Comparison of ENCODE assay signal across 11 cellular contexts in the genomic region with DNA sequence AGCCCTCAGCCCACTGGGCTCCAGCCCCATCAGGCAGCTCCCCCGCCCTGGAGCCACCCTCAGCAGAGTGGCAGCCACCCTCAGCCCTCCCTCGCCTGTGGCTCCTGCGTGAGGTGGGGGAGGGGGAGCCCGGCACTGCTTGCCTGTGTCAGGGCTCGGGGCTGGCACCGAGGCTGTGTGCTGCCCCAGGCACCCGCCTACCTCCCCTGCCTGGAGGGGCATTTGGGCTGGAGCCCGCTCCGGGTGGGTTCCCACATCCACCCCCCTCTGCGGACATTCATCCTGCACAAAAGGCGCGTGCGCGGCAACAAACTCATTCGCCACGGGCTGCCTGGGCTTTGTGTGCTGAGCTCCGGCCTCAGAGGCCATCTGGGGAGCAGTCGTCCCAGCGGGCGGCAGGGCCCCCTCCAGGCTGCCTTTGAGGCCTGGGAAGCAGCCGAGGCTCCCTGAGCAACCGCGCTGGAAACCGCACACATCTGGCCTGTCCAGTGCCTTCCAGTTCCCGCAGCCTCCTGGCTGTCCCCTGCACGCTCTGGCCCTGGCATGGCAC. TPM values are rescaled to one million over a fixed set of nuclear protein-coding genes. Genes with fewer than 3 reads are reported as not detected.
DNase-seq lines count a peak whose midpoint lies in the region; ATAC-seq and TF ChIP-seq lines count a peak whose summit lies in the region.
"Had no signal": no experiment of that assay in that cellular context is flagged by ENCODE, and none has a peak within 500 bp of the region (broad histone marks: within the 10 kb centered on the region; RNA-seq: fewer than 3 reads in every experiment).

No MANE protein-coding gene starts in this region.

- no peak for TF ChIP-seq CTCF in NB4 (IDR thresholded peaks at IDR 0.05; ENCODE audit: low read depth, low read length)
- no peak for TF ChIP-seq CTCF in osteoblast (IDR thresholded peaks at IDR 0.05; ENCODE audit: extremely low read depth, low read depth, low read length)
- no peak for TF ChIP-seq CTCF in A673 (conservative IDR thresholded peaks at IDR 0.05; ENCODE audit: low read depth, low read length)

- no peaks in the 10 kb centered on the region for H3K79me2 ChIP-seq in osteoblast (ENCODE audit: insufficient read depth, low read length)

- no peaks in the 10 kb centered on the region for H4K20me1 ChIP-seq in osteoblast (ENCODE audit: insufficient read depth, low read length)

- DNase-seq in activated CD8-positive, alpha-beta memory T cell treated with anti-CD3 and anti-CD28 coated beads for 24 hours, result peak; percentile 74
- DNase-seq in activated CD8-positive, alpha-beta memory T cell treated with anti-CD3 and anti-CD28 coated beads, Interleukin-2, amount 50 U/mL, for 48 hours, result no peak
- peak; percentile 78 for DNase-seq in NB4 (ENCODE audit: low read depth)
- peak in 41 of 61 donors; percentile 17 to 83 (median 61) for DNase-seq in caudate nucleus (lab: John Stamatoyannopoulos, UW)
- peak; percentile 91 for DNase-seq in osteoblast (ENCODE audit: insufficient read length, low spot score, missing footprints)
- DNase-seq in NCI-H748 treated with DMSO at 0.1 percent for 48 hours (lab: John Stamatoyannopoulos, UW), result no peak
- DNase-seq in A673 (ENCODE audit: low spot score), result no peak
- DNase-seq: Karpas-422 had no signal

- POLR2A ChIA-PET in A673 (lab: Charles Lee; ENCODE audit: low non-redundant PET), result no interaction called here

- H3K9me3 ChIP-seq in osteoblast (ENCODE audit: low read depth, low read length) (no peaks in the 10 kb centered on the region), A673 (ENCODE audit: low read depth, low read length, poor library complexity, severe bottlenecking) (no peaks in the 10 kb centered on the region)

- H3K36me3 ChIP-seq in osteoblast (ENCODE audit: insufficient read depth, low read length), result no peaks in the 10 kb centered on the region
- H3K36me3 ChIP-seq in A673 (ENCODE audit: insufficient read depth, low read length, poor library complexity, severe bottlenecking), result no peaks in the 10 kb centered on the region

- no peak for ATAC-seq in HG02588 (IDR thresholded peaks at IDR 0.05; ENCODE audit: unreplicated experiment)

- H3K4me2 ChIP-seq in osteoblast (ENCODE audit: insufficient read depth, low read length), result no peak overlapping the region

- TF ChIP-seq POLR2A in NB4 (IDR thresholded peaks at IDR 0.05; ENCODE audit: extremely low read depth, insufficient read length), result no peak

- no TSS peak for BruUV-seq in A673 (replicated peaks; lab: Mats Ljungman, UMichigan)

- CTCF ChIA-PET in A673 (lab: Charles Lee), result no interaction called here

- intact Hi-C loops in A673 (cut with micrococcal nuclease; ENCODE audit: unreplicated experiment), result no loop called here

- peaks cover 2% of the 10 kb centered on the region for H3K27me3 ChIP-seq in osteoblast (ENCODE audit: insufficient read depth, low read length)
- no peaks in the 10 kb centered on the region for H3K27me3 ChIP-seq in A673 (replicated peaks; ENCODE audit: insufficient read depth, low read depth, low read length, poor library complexity)

- no peak overlapping the region for H3K27ac ChIP-seq in caudate nucleus (ENCODE audit: low read depth, low read length)
- H3K27ac ChIP-seq in osteoblast (ENCODE audit: low read depth, low read length), result no peak overlapping the region
- no peak overlapping the region for H3K27ac ChIP-seq in A673 (ENCODE audit: low read depth, low read length, poor library complexity, severe bottlenecking)

- H3K4me1 ChIP-seq in osteoblast (ENCODE audit: insufficient read depth, low read length) (peaks cover 10% of the 10 kb centered on the region), A673 (ENCODE audit: insufficient read depth, low read length, poor library complexity, severe bottlenecking) (peaks cover 37% of the 10 kb centered on the region)

- H3K4me3 ChIP-seq in NB4 (ENCODE audit: low read depth, low read length) (no peak overlapping the region), osteoblast (ENCODE audit: insufficient read depth, low read length) (no peak overlapping the region), A673 (ENCODE audit: low read depth, low read length, poor library complexity, severe bottlenecking) (no peak overlapping the region)
- H3K4me3 ChIP-seq: coronary artery, lung had no signal

- H2AFZ ChIP-seq in osteoblast (ENCODE audit: low read length), result no peak overlapping the region

RNA-seq across cellular contexts. Expression of a gene that starts 12.6 kb away (rescaled TPM):
- total RNA-seq in osteoblast (29.2 and 36.6 TPM in 2 replicates), A673 (2021) (4.6 and 7.6 TPM in 2 replicates)

RNA-seq across cellular contexts. Expression of a gene that starts 13.6 kb away (rescaled TPM):
- total RNA-seq in osteoblast (not detected in 2 replicates), A673 (2021) (not detected in 2 replicates)

RNA-seq across cellular contexts. Expression of a gene that starts 17.2 kb away (rescaled TPM):
- total RNA-seq in osteoblast, result 15.2 and 18.6 TPM in 2 replicates
- 45.6 and 53.6 TPM in 2 replicates for total RNA-seq in A673 (2021)

RNA-seq across cellular contexts. Expression of a gene that starts 43.0 kb away (rescaled TPM):
- 8.0 and 9.4 TPM in 2 replicates for total RNA-seq in osteoblast
- total RNA-seq in A673 (2021), result 34.8 and 41.0 TPM in 2 replicates

Comparison
In these comparisons a context has a peak if more than half of its experiments do, and no peak if none do; other contexts are left out.
1. DNase-seq: peak in activated CD8-positive, alpha-beta memory T cell treated with anti-CD3 and anti-CD28 coated beads for 24 hours (single experiment), NB4 (single experiment), caudate nucleus (41 of 61) and osteoblast (single experiment); none in activated CD8-positive, alpha-beta memory T cell treated with anti-CD3 and anti-CD28 coated beads, Interleukin-2, amount 50 U/mL, for 48 hours (single experiment), NCI-H748 treated with DMSO at 0.1 percent for 48 hours (single experiment) and A673 (single experiment).